In genomic region chr9:37921168-37921510, GRCh38 we compare ENCODE assay signal across 13 cellular contexts.
"Had no signal": no experiment of that assay in that cellular context is flagged by ENCODE, and none has a peak within 500 bp of the region (broad histone marks: within the 10 kb centered on the region; RNA-seq: fewer than 3 reads in every experiment).

No MANE protein-coding gene starts in this region.

- H3K9me3 ChIP-seq: gastroesophageal sphincter, right lobe of liver, testis had no signal

- H3K4me2 ChIP-seq: hepatocyte had no signal

- H3K27me3 ChIP-seq: gastroesophageal sphincter, hepatocyte, right lobe of liver, testis had no signal

- H3K9me3 Mint-ChIP-seq: activated CD4-positive, alpha-beta T cell treated with anti-CD3 and anti-CD28 coated beads, Interleukin-2, amount 10 ng/mL, durations not matched to agents 7 days and 5 days; activated T-helper 2 cell treated with anti-CD3 and anti-CD28 coated beads, Interferon-gamma antibody, Interleukin-2, Interleukin-4, amounts not matched to agents 10 μg/mL and 5 μg/mL and 100 μg/mL, durations not matched to agents 14 hours and 24 hours and 36 hours; stimulated activated naive CD8-positive, alpha-beta T cell treated with anti-CD3 and anti-CD28 coated beads, Interleukin-15, Interleukin-2, amounts not matched to agents 100 ng/mL and 50 ng/mL, for 24 hours had no signal

- H3K27me3 Mint-ChIP-seq: activated CD4-positive, alpha-beta T cell treated with anti-CD3 and anti-CD28 coated beads, Interleukin-2, amount 10 ng/mL, durations not matched to agents 7 days and 5 days; activated naive CD8-positive, alpha-beta T cell; progenitor cell of endocrine pancreas; stimulated activated naive CD8-positive, alpha-beta T cell treated with anti-CD3 and anti-CD28 coated beads, Interleukin-15, Interleukin-2, amounts not matched to agents 100 ng/mL and 50 ng/mL, for 24 hours had no signal

- H3K27ac Mint-ChIP-seq: activated CD4-positive, alpha-beta T cell treated with anti-CD3 and anti-CD28 coated beads, Interleukin-2, amount 10 ng/mL, durations not matched to agents 7 days and 5 days; activated naive CD8-positive, alpha-beta T cell; activated T-helper 2 cell treated with anti-CD3 and anti-CD28 coated beads, Interferon-gamma antibody, Interleukin-2, Interleukin-4, amounts not matched to agents 10 μg/mL and 5 μg/mL and 100 μg/mL, durations not matched to agents 14 hours and 24 hours and 36 hours; stimulated activated naive CD8-positive, alpha-beta T cell treated with anti-CD3 and anti-CD28 coated beads, Interleukin-15, Interleukin-2, amounts not matched to agents 100 ng/mL and 50 ng/mL, for 24 hours had no signal

- DNase-seq: activated CD4-positive, alpha-beta T cell treated with anti-CD3 and anti-CD28 coated beads, Interleukin-2, amount 10 ng/mL, durations not matched to agents 7 days and 5 days; activated CD4-positive, CD25-positive, alpha-beta regulatory T cell; activated T-cell treated with anti-CD3 and anti-CD28 coated beads for 4 hours; stimulated activated CD4-positive, alpha-beta T cell treated with anti-CD3 and anti-CD28 coated beads, Interleukin-12 subunit alpha, Interleukin-12 subunit beta, amount 100 ng/mL, for 4 hours; stimulated activated CD4-positive, alpha-beta T cell treated with anti-CD3 and anti-CD28 coated beads, Interleukin-2, amount 100 ng/mL, for 48 hours; testis had no signal

- ATAC-seq: gastroesophageal sphincter had no signal

- H3K27ac ChIP-seq: gastroesophageal sphincter, hepatocyte, right lobe of liver, testis had no signal

- H3K4me3 Mint-ChIP-seq: activated CD4-positive, alpha-beta T cell treated with anti-CD3 and anti-CD28 coated beads, Interleukin-2, amount 10 ng/mL, durations not matched to agents 7 days and 5 days; activated naive CD8-positive, alpha-beta T cell; stimulated activated naive CD8-positive, alpha-beta T cell treated with anti-CD3 and anti-CD28 coated beads, Interleukin-15, Interleukin-2, amounts not matched to agents 100 ng/mL and 50 ng/mL, for 24 hours had no signal

- H2AFZ ChIP-seq: hepatocyte had no signal

- H3K4me3 ChIP-seq: gastroesophageal sphincter, hepatocyte, right lobe of liver, testis had no signal

- H3K36me3 Mint-ChIP-seq: activated naive CD8-positive, alpha-beta T cell had no signal
